Comparison of ENCODE assay signal across 9 cellular contexts in genomic region chr22:46129390-46130041, GRCh38. TPM values are rescaled to one million over a fixed set of nuclear protein-coding genes. Genes with fewer than 3 reads are reported as not detected.
DNase-seq lines count a peak whose midpoint lies in the region; ATAC-seq and TF ChIP-seq lines count a peak whose summit lies in the region.
"Had no signal": no experiment of that assay in that cellular context is flagged by ENCODE, and none has a peak within 500 bp of the region (broad histone marks: within the 10 kb centered on the region; RNA-seq: fewer than 3 reads in every experiment).

No MANE protein-coding gene starts in this region.

- no peak for TF ChIP-seq POLR2A in ovary (IDR thresholded peaks at IDR 0.05)

- H3K4me3 Mint-ChIP-seq in activated naive CD4-positive, alpha-beta T cell treated with anti-CD3 and anti-CD28 coated beads for 36 hours = no peak overlapping the region

- H3K4me1 ChIP-seq in BLaER1 treated with 17β-estradiol and CSF1 and Interleukin-3, amounts not matched to agents 10 nM and 100 nM = peaks cover 30 to 44% (median 39%) of the 10 kb centered on the region in 10 experiments
- peaks cover 5% of the 10 kb centered on the region for H3K4me1 ChIP-seq in fibroblast of lung (ENCODE audit: control insufficient read depth, extremely low read depth, insufficient read depth, low read length)
- peaks cover 8% of the 10 kb centered on the region for H3K4me1 ChIP-seq in ovary (ENCODE audit: insufficient read depth)

- H2AFZ ChIP-seq in fibroblast of lung (ENCODE audit: low read length) = peak overlapping the region; percentile 7

- H3K9me3 Mint-ChIP-seq in activated naive CD4-positive, alpha-beta T cell treated with anti-CD3 and anti-CD28 coated beads for 36 hours = no peaks in the 10 kb centered on the region

- H3K4me2 ChIP-seq in BLaER1 treated with 17β-estradiol and CSF1 and Interleukin-3, amounts not matched to agents 10 nM and 100 nM = peak overlapping the region; percentile 77 to 97 (median 92)
- no peak overlapping the region for H3K4me2 ChIP-seq in fibroblast of lung (ENCODE audit: extremely low read depth, insufficient read depth, low read length)

- H3K36me3 Mint-ChIP-seq in activated naive CD4-positive, alpha-beta T cell treated with anti-CD3 and anti-CD28 coated beads for 36 hours (ENCODE audit: low read depth) = no peaks in the 10 kb centered on the region

- no peaks in the 10 kb centered on the region for H4K20me1 ChIP-seq in BLaER1 treated with 17β-estradiol and CSF1 and Interleukin-3, amounts not matched to agents 10 nM and 100 nM
- H4K20me1 ChIP-seq in fibroblast of lung (ENCODE audit: control insufficient read depth, extremely low read depth, insufficient read depth, low read length) = no peaks in the 10 kb centered on the region

- H3K4me1 Mint-ChIP-seq in activated naive CD4-positive, alpha-beta T cell treated with anti-CD3 and anti-CD28 coated beads for 36 hours (ENCODE audit: low read depth) = no peaks in the 10 kb centered on the region

- no peak for ATAC-seq in GM21717 (IDR thresholded peaks at IDR 0.05; ENCODE audit: unreplicated experiment)

- no peak overlapping the region for H3K27ac Mint-ChIP-seq in activated naive CD4-positive, alpha-beta T cell treated with anti-CD3 and anti-CD28 coated beads for 36 hours

- peak overlapping the region; percentile 69 to 82 (median 80) for H3K9ac ChIP-seq in BLaER1 treated with 17β-estradiol and CSF1 and Interleukin-3, amounts not matched to agents 10 nM and 100 nM
- H3K9ac ChIP-seq in fibroblast of lung (ENCODE audit: insufficient read depth, low read length) = peak overlapping the region; percentile 37

- H3K4me3 ChIP-seq in BLaER1 treated with 17β-estradiol and CSF1 and Interleukin-3, amounts not matched to agents 10 nM and 100 nM = peak overlapping the region; percentile 1 to 61 (median 46); a peak in 17 of 20 replicates
- H3K4me3 ChIP-seq in fibroblast of lung (replicated peaks in 1 of 4; ENCODE audit: control extremely low read depth in 1 of 4, insufficient read depth in 1 of 4, low read depth in 3 of 4, low read length in 4 of 4) (no peak overlapping the region), ovary (no peak overlapping the region)
- H3K4me3 ChIP-seq: thoracic aorta had no signal

- no peak for TF ChIP-seq EP300 in ovary (IDR thresholded peaks at IDR 0.05)

- CTCF ChIA-PET in activated naive CD4-positive, alpha-beta T cell treated with anti-CD3 and anti-CD28 coated beads for 36 hours (lab: Charles Lee) = interaction anchor here (0.5 to 1.6 kb wide), 2 partner anchors 115 to 123 kb away, joined by 3 to 5 read pairs; no protein-coding TSS in a partner anchor

- intact Hi-C loops in ovary (cut with DNase I) = loop anchor here in 3 of 4 donors (5.0 to 10.0 kb wide), 3 partner anchors 135 to 415 kb away; partner anchors contain the start of genes GTSE1 (in 1 of the 3), PKDREJ (in 1 of the 3) and TTC38 (in 1 of the 3)
- intact Hi-C loops in activated naive CD4-positive, alpha-beta T cell treated with anti-CD3 and anti-CD28 coated beads for 36 hours (cut with micrococcal nuclease) = no loop called here

- DNase-seq in NOMO-1 (lab: John Stamatoyannopoulos, UW; ENCODE audit: unreplicated experiment in 2 of 2) (peak; percentile 80), fibroblast of lung (ENCODE audit: low read depth in 2 of 2) (no peak), ovary (peak; percentile 72 to 94 (median 84)), NCI-H1694 treated with DMSO at 0.1 percent for 48 hours (lab: John Stamatoyannopoulos, UW) (no peak)
- no peak for DNase-seq in activated naive CD4-positive, alpha-beta T cell treated with anti-CD3 and anti-CD28 coated beads for 36 hours
- no peak for DNase-seq in stimulated activated CD4-positive, alpha-beta T cell treated with anti-CD3 and anti-CD28 coated beads, Interleukin-2, amount 100 ng/mL, for 48 hours

- peak overlapping the region; percentile 74 to 92 (median 89) for H3K27ac ChIP-seq in BLaER1 treated with 17β-estradiol and CSF1 and Interleukin-3, amounts not matched to agents 10 nM and 100 nM
- H3K27ac ChIP-seq in fibroblast of lung (ENCODE audit: insufficient read depth, low read length) (no peak overlapping the region), ovary (peak overlapping the region; percentile 30 to 78)
- H3K27ac ChIP-seq: thoracic aorta had no signal

- H3K9me3 ChIP-seq in BLaER1 treated with 17β-estradiol and CSF1 and Interleukin-3, amounts not matched to agents 10 nM and 100 nM (replicated peaks in 1 of 11) = no peaks in the 10 kb centered on the region
- H3K9me3 ChIP-seq in fibroblast of lung (ENCODE audit: control insufficient read depth, insufficient read depth, low read depth, low read length) (no peaks in the 10 kb centered on the region), ovary (no peaks in the 10 kb centered on the region)
- H3K9me3 ChIP-seq: thoracic aorta had no signal

- H3K27me3 ChIP-seq in BLaER1 treated with 17β-estradiol and CSF1 and Interleukin-3, amounts not matched to agents 10 nM and 100 nM = no peaks in the 10 kb centered on the region
- H3K27me3 ChIP-seq in fibroblast of lung (ENCODE audit: control insufficient read depth, insufficient read depth, low read length) (no peaks in the 10 kb centered on the region), ovary (no peaks in the 10 kb centered on the region)

- H3K27me3 Mint-ChIP-seq in activated naive CD4-positive, alpha-beta T cell treated with anti-CD3 and anti-CD28 coated beads for 36 hours (ENCODE audit: low read depth) = no peaks in the 10 kb centered on the region

- no peaks in the 10 kb centered on the region for H3K36me3 ChIP-seq in BLaER1 treated with 17β-estradiol and CSF1 and Interleukin-3, amounts not matched to agents 10 nM and 100 nM
- H3K36me3 ChIP-seq in fibroblast of lung (ENCODE audit: control insufficient read depth, insufficient read depth, low read length) (no peaks in the 10 kb centered on the region), ovary (no peaks in the 10 kb centered on the region)
- H3K36me3 ChIP-seq: thoracic aorta had no signal

- 46 to 56% (median 49%) methylated on average over 26 of the region's 26 CpGs for WGBS in ovary, 3 donors

- TF ChIP-seq CTCF in fibroblast of lung (conservative IDR thresholded peaks at IDR 0.05 in 1 of 2, IDR thresholded peaks at IDR 0.05 in 1 of 2; ENCODE audit: low read depth in 1 of 2, low read length in 2 of 2) = no peak
- TF ChIP-seq CTCF in ovary (IDR thresholded peaks at IDR 0.05) = no peak

- no peaks in the 10 kb centered on the region for H3K79me2 ChIP-seq in fibroblast of lung (ENCODE audit: control insufficient read depth, insufficient read depth, low read length)

RNA-seq across cellular contexts. Expression of gene PPARA, which starts 20.8 kb away (rescaled TPM):
- total RNA-seq in fibroblast of lung (14.6 and 17.5 TPM in 2 replicates), ovary (10 to 100 TPM in 6 of 7 donors, 1 to 10 TPM in 1; 9.7 to 41.0 (median 34.0) TPM)
- polyA plus RNA-seq in fibroblast of lung (7.9 and 10.2 TPM in 2 replicates), ovary (10 to 100 TPM; 12.8 to 16.0 TPM)
- 5.4 and 7.3 TPM in 2 replicates for polyA plus RNA-seq in fibroblast of lung (2012)
- 17.7 and 19.3 TPM in 2 replicates for polyA minus RNA-seq in fibroblast of lung (ENCODE audit: low replicate concordance)
- total RNA-seq in activated naive CD4-positive, alpha-beta T cell treated with anti-CD3 and anti-CD28 coated beads for 36 hours = 1 to 10 TPM; 4.9 to 6.5 TPM

Comparison
In these comparisons a context has a peak if more than half of its experiments do, and no peak if none do; other contexts are left out.
1. H3K4me3 ChIP-seq: peak in BLaER1 treated with 17β-estradiol and CSF1 and Interleukin-3, amounts not matched to agents 10 nM and 100 nM (10 of 10); none in fibroblast of lung (0 of 4) and ovary (single experiment).
2. DNase-seq: peak in NOMO-1 (2 of 2) and ovary (5 of 5); none in fibroblast of lung (0 of 2), NCI-H1694 treated with DMSO at 0.1 percent for 48 hours (single experiment), activated naive CD4-positive, alpha-beta T cell treated with anti-CD3 and anti-CD28 coated beads for 36 hours (single experiment) and stimulated activated CD4-positive, alpha-beta T cell treated with anti-CD3 and anti-CD28 coated beads, Interleukin-2, amount 100 ng/mL, for 48 hours (0 of 2).